In genomic region chr7:29607259-29607658, GRCh38 we compare ENCODE assay signal across 8 cellular contexts.
"Had no signal": no experiment of that assay in that cellular context is flagged by ENCODE, and none has a peak within 500 bp of the region (broad histone marks: within the 10 kb centered on the region; RNA-seq: fewer than 3 reads in every experiment).

No MANE protein-coding gene starts in this region.

- H3K9me3 ChIP-seq: esophagus squamous epithelium, thoracic aorta, vagina had no signal

- H3K27ac ChIP-seq: thoracic aorta, WERI-Rb-1 had no signal

- H3K4me3 ChIP-seq: esophagus squamous epithelium, thoracic aorta, vagina had no signal

- H3K36me3 ChIP-seq: esophagus squamous epithelium, thoracic aorta, vagina, WERI-Rb-1 had no signal

- H3K27me3 ChIP-seq: esophagus squamous epithelium, vagina had no signal

- ATAC-seq: stimulated activated naive CD8-positive, alpha-beta T cell treated with anti-CD3 and anti-CD28 coated beads, Interleukin-15, amount 100 ng/mL, for 72 hours had no signal

- DNase-seq: activated CD4-positive, alpha-beta T cell treated with anti-CD3 and anti-CD28 coated beads for 4 hours; activated naive CD4-positive, alpha-beta T cell treated with anti-CD3 and anti-CD28 coated beads for 36 hours; esophagus squamous epithelium; stimulated activated CD4-positive, alpha-beta T cell treated with anti-CD3 and anti-CD28 coated beads, Interleukin-4, amount 100 ng/mL, for 4 hours; stimulated activated naive CD8-positive, alpha-beta T cell treated with anti-CD3 and anti-CD28 coated beads, Interleukin-15, amount 100 ng/mL, for 72 hours had no signal
